1 cellular context compared by ENCODE assay signal in the genomic region with DNA sequence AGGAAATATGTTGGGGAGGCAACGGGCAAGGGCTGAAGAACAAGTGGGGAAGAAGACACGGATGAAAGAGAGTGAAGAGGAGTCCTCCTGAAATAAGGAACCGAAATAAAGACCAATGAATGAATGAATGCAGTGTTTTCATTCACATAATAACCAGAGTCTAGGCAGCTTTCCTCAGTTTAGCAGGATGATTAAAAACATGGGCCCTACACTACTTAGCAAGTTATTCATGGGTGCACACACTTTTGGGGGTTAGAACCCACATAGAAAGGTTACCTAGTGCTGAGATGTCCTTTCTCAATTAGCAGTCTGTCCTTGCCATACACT.
A peak's percentile ranks its signal among the peaks of the same experiment; 100 is the strongest.
TF ChIP-seq lines count a peak whose summit lies in the region.

No MANE protein-coding gene starts in this region.

TF ChIP-seq in GM12878, 131 proteins besides CTCF, POLR2A, EP300 and RAD21:
- TF ChIP-seq NR2F1 (conservative IDR thresholded peaks at IDR 0.05) (no peak), HCFC1 (IDR thresholded peaks at IDR 0.05; ENCODE audit: low read length) (no peak), SMAD1 (IDR thresholded peaks at IDR 0.05; ENCODE audit: low read depth, partially characterized antibody) (no peak), ZNF207 (IDR thresholded peaks at IDR 0.05; ENCODE audit: borderline replicate concordance) (no peak), ZNF24 (IDR thresholded peaks at IDR 0.05) (peak; percentile 54; the same call in 1 of the 2 replicates)
- TF ChIP-seq, protein P1, sequence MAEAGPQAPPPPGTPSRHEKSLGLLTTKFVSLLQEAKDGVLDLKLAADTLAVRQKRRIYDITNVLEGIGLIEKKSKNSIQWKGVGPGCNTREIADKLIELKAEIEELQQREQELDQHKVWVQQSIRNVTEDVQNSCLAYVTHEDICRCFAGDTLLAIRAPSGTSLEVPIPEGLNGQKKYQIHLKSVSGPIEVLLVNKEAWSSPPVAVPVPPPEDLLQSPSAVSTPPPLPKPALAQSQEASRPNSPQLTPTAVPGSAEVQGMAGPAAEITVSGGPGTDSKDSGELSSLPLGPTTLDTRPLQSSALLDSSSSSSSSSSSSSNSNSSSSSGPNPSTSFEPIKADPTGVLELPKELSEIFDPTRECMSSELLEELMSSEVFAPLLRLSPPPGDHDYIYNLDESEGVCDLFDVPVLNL (IDR thresholded peaks at IDR 0.05; ENCODE audit: low read depth, low read length): no peak
- TF ChIP-seq, protein P2, sequence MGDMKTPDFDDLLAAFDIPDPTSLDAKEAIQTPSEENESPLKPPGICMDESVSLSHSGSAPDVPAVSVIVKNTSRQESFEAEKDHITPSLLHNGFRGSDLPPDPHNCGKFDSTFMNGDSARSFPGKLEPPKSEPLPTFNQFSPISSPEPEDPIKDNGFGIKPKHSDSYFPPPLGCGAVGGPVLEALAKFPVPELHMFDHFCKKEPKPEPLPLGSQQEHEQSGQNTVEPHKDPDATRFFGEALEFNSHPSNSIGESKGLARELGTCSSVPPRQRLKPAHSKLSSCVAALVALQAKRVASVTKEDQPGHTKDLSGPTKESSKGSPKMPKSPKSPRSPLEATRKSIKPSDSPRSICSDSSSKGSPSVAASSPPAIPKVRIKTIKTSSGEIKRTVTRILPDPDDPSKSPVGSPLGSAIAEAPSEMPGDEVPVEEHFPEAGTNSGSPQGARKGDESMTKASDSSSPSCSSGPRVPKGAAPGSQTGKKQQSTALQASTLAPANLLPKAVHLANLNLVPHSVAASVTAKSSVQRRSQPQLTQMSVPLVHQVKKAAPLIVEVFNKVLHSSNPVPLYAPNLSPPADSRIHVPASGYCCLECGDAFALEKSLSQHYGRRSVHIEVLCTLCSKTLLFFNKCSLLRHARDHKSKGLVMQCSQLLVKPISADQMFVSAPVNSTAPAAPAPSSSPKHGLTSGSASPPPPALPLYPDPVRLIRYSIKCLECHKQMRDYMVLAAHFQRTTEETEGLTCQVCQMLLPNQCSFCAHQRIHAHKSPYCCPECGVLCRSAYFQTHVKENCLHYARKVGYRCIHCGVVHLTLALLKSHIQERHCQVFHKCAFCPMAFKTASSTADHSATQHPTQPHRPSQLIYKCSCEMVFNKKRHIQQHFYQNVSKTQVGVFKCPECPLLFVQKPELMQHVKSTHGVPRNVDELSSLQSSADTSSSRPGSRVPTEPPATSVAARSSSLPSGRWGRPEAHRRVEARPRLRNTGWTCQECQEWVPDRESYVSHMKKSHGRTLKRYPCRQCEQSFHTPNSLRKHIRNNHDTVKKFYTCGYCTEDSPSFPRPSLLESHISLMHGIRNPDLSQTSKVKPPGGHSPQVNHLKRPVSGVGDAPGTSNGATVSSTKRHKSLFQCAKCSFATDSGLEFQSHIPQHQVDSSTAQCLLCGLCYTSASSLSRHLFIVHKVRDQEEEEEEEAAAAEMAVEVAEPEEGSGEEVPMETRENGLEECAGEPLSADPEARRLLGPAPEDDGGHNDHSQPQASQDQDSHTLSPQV (IDR thresholded peaks at IDR 0.05): no peak
